ENCODE assay signal across 18 cellular contexts in the genomic region with DNA sequence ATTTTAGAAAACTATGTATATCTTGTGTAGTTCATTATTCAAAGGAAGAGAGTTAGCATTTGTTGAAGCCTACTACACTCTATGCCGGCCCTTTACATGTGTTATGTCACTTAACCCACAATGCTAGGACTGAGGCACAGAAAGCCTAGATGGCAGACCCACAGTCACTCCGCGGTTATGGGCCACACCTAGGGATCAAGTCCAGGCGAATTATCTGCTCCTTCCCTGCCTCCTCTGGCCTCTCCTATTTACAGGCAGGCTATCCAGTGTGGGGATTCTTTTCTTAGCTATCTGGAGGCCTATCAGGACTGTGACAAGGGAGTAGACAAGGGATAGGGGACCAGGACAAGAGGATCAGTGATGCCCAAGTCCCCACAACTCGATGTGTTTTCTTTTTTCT.
"Had no signal": no experiment of that assay in that cellular context is flagged by ENCODE, and none has a peak within 500 bp of the region (broad histone marks: within the 10 kb centered on the region; RNA-seq: fewer than 3 reads in every experiment).

No MANE protein-coding gene starts in this region.

- H3K27me3 ChIP-seq: adrenal gland had no signal

- ATAC-seq: activated CD4-positive, CD25-positive, alpha-beta regulatory T cell treated with anti-CD3 and anti-CD28 coated beads, Interleukin-2, amount 50 U/mL, for 24 hours; activated CD8-positive, alpha-beta T cell treated with anti-CD3 and anti-CD28 coated beads for 36 hours had no signal

- H3K36me3 ChIP-seq: adrenal gland had no signal

- DNase-seq: activated CD4-positive, alpha-beta T cell treated with anti-CD3 and anti-CD28 coated beads for 4 hours; activated CD8-positive, alpha-beta memory T cell treated with anti-CD3 and anti-CD28 coated beads, Interleukin-2, amount 50 U/mL, for 4 hours; activated CD8-positive, alpha-beta T cell treated with anti-CD3 and anti-CD28 coated beads for 36 hours; activated naive CD4-positive, alpha-beta T cell treated with anti-CD3 and anti-CD28 coated beads, Interleukin-2, amount 50 U/mL, for 16 hours; activated naive CD8-positive, alpha-beta T cell treated with anti-CD3 and anti-CD28 coated beads, Interleukin-2, amount 10 ng/mL, durations not matched to agents 7 days and 5 days; activated T-cell treated with anti-CD3 and anti-CD28 coated beads, Interleukin-2, amount 50 U/mL, for 1 hour; adrenal gland; central memory CD4-positive, alpha-beta T cell; MM.1S; NCI-H1105; NCI-H1436; NCI-H1694 treated with DMSO at 0.1 percent for 48 hours; NCI-H345; NCI-H526 treated with DMSO at 0.1 percent for 48 hours; NCI-H82; OCI-M1; SHP77 treated with DMSO at 0.1 percent for 48 hours had no signal

- H3K4me3 ChIP-seq: adrenal gland had no signal

- H3K27ac ChIP-seq: adrenal gland had no signal

- H3K9me3 ChIP-seq: adrenal gland had no signal
